Comparison of ENCODE assay signal across 8 cellular contexts in the genomic region with DNA sequence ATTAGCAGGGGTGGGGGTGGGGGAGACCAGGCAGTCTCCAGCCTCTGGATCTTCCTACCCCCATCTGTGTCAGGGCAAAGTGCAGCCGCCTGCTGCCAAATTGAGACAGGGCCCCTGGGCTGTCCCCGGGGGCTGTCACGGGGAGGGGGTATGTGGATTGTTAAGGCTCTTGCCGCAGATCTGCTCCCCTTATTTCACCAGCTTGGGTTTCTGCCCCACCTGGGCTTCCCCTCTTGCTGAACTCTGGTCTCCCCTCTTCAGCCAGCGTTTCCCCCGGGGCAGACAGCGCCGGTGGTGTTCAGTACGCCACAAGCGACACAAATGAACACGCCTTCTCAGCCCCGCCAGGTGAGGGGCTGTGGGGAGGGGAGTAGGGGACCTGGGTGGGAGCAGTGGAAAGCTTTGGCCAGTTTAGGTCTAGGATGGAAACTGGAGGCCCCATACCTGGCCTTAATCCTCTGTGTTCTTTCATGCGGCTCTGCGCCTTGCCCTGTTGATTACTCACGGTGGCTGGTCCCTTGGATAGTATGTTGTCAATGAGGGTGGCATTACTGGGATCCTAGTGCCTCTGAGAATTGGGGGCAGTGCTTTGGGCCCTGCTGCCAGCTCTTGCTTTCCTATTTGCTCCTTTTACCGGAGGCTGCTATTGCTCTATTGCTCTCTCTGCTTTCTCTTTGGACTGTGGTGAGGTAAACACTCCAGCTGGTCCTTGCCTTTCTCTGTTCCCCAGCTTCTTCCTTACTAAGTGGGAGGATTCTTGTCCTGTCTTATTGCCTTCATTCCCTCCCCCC. TPM values are rescaled to one million over a fixed set of nuclear protein-coding genes. Genes with fewer than 3 reads are reported as not detected.
DNase-seq lines count a peak whose midpoint lies in the region; ATAC-seq and TF ChIP-seq lines count a peak whose summit lies in the region.

No MANE protein-coding gene starts in this region.

- peaks cover 46% of the 10 kb centered on the region for H3K4me1 Mint-ChIP-seq in activated CD4-positive, alpha-beta memory T cell treated with anti-CD3 and anti-CD28 coated beads, Interleukin-2, amount 10 ng/mL, durations not matched to agents 7 days and 5 days
- peaks cover 10% of the 10 kb centered on the region for H3K4me1 Mint-ChIP-seq in glutamatergic neuron (ENCODE audit: low read depth, unreplicated experiment)

- POLR2A ChIA-PET in activated CD4-positive, alpha-beta memory T cell treated with anti-CD3 and anti-CD28 coated beads, Interleukin-2, amount 10 ng/mL, durations not matched to agents 7 days and 5 days (lab: Charles Lee), result interaction anchor here (0.8 to 2.2 kb wide), 12 partner anchors 10 to 69 kb away, joined by 3 to 18 read pairs (median 4); a partner anchor contains a TSS

- DNase-seq in NCI-H82 (lab: John Stamatoyannopoulos, UW) (peak; percentile 35), NCI-H82 treated with DMSO at 0.1 percent for 48 hours (lab: John Stamatoyannopoulos, UW; ENCODE audit: unreplicated experiment) (no peak), glutamatergic neuron (peak; percentile 43), spleen (no peak), NCI-H774 (lab: John Stamatoyannopoulos, UW) (no peak)
- DNase-seq in activated CD4-positive, alpha-beta memory T cell treated with anti-CD3 and anti-CD28 coated beads, Interleukin-2, amount 10 ng/mL, durations not matched to agents 7 days and 5 days, result no peak
- no peak for DNase-seq in activated CD4-positive, alpha-beta T cell treated with anti-CD3 and anti-CD28 coated beads for 48 hours

- ATAC-seq in GM19395 (IDR thresholded peaks at IDR 0.05; ENCODE audit: unreplicated experiment), result no peak

- intact Hi-C loops in spleen (cut with DNase I; ENCODE audit: low total_unique reads), result loop anchor here (10.0 kb wide), 1 partner anchor 131 kb away; a partner anchor contains a TSS

- no peak for TF ChIP-seq CTCF in glutamatergic neuron (IDR thresholded peaks at IDR 0.05; ENCODE audit: partially characterized antibody, unreplicated experiment)
- no peak for TF ChIP-seq CTCF in spleen (IDR thresholded peaks at IDR 0.05 in 8 of 11, conservative IDR thresholded peaks at IDR 0.05 in 3 of 11)

- H3K27me3 Mint-ChIP-seq in activated CD4-positive, alpha-beta memory T cell treated with anti-CD3 and anti-CD28 coated beads, Interleukin-2, amount 10 ng/mL, durations not matched to agents 7 days and 5 days, result no peaks in the 10 kb centered on the region
- H3K27me3 Mint-ChIP-seq in glutamatergic neuron (ENCODE audit: unreplicated experiment), result peaks cover 2% of the 10 kb centered on the region

- H3K4me3 ChIP-seq in spleen, result peak overlapping the region; percentile 62 to 91 (median 72)

- peak overlapping the region; percentile 90 for H3K27ac Mint-ChIP-seq in activated CD4-positive, alpha-beta memory T cell treated with anti-CD3 and anti-CD28 coated beads, Interleukin-2, amount 10 ng/mL, durations not matched to agents 7 days and 5 days
- peak overlapping the region; percentile 89 for H3K27ac Mint-ChIP-seq in glutamatergic neuron (ENCODE audit: unreplicated experiment)

- 27 to 64% (median 44%) methylated on average over 15 to 16 of the region's 16 CpGs for WGBS in spleen, 5 donors

- H3K27me3 ChIP-seq in spleen (replicated peaks in 1 of 7), result no peaks in the 10 kb centered on the region

- H3K36me3 Mint-ChIP-seq in activated CD4-positive, alpha-beta memory T cell treated with anti-CD3 and anti-CD28 coated beads, Interleukin-2, amount 10 ng/mL, durations not matched to agents 7 days and 5 days (ENCODE audit: low read depth), result peaks cover 43% of the 10 kb centered on the region
- no peaks in the 10 kb centered on the region for H3K36me3 Mint-ChIP-seq in glutamatergic neuron (ENCODE audit: unreplicated experiment)

- H3K27ac ChIP-seq in spleen, result peak overlapping the region; percentile 79 to 99 (median 95)

- no peaks in the 10 kb centered on the region for H3K9me3 ChIP-seq in spleen

- peaks cover 0 to 54% (median 33%) of the 10 kb centered on the region in 6 donors for H3K36me3 ChIP-seq in spleen

- H3K9me3 Mint-ChIP-seq in activated CD4-positive, alpha-beta memory T cell treated with anti-CD3 and anti-CD28 coated beads, Interleukin-2, amount 10 ng/mL, durations not matched to agents 7 days and 5 days, result no peaks in the 10 kb centered on the region
- H3K9me3 Mint-ChIP-seq in glutamatergic neuron (ENCODE audit: unreplicated experiment), result peaks cover 5% of the 10 kb centered on the region

- H3K4me1 ChIP-seq in spleen, result peaks cover 20 to 69% (median 62%) of the 10 kb centered on the region in 6 donors

- CTCF ChIA-PET in activated CD4-positive, alpha-beta memory T cell treated with anti-CD3 and anti-CD28 coated beads, Interleukin-2, amount 10 ng/mL, durations not matched to agents 7 days and 5 days (lab: Charles Lee), result interaction anchor here (0.7 kb wide), 1 partner anchor 66 kb away, joined by 4 read pairs; a partner anchor contains a TSS

- peak overlapping the region; percentile 90 for H3K4me3 Mint-ChIP-seq in activated CD4-positive, alpha-beta memory T cell treated with anti-CD3 and anti-CD28 coated beads, Interleukin-2, amount 10 ng/mL, durations not matched to agents 7 days and 5 days
- H3K4me3 Mint-ChIP-seq in glutamatergic neuron (ENCODE audit: unreplicated experiment), result peak overlapping the region; percentile 88

- no peak for TF ChIP-seq POLR2A in spleen (IDR thresholded peaks at IDR 0.05)

RNA-seq across cellular contexts. Expression of a gene that starts 1.7 kb away (rescaled TPM):
- total RNA-seq in activated CD4-positive, alpha-beta memory T cell treated with anti-CD3 and anti-CD28 coated beads, Interleukin-2, amount 10 ng/mL, durations not matched to agents 7 days and 5 days, result 100 to 1,000 TPM; 259 to 266 TPM
- total RNA-seq in glutamatergic neuron (ENCODE audit: unreplicated experiment) (346 TPM), spleen (100 to 1,000 TPM; 191 to 294 (median 247) TPM)
- polyA plus RNA-seq in spleen, result 100 to 1,000 TPM in 1 of 3 donors, 10 to 100 TPM in 2; 83.4 to 136 (median 84.2) TPM

RNA-seq across cellular contexts. Expression of a gene that starts 17.0 kb away (rescaled TPM):
- 100 to 1,000 TPM; 177 TPM for total RNA-seq in activated CD4-positive, alpha-beta memory T cell treated with anti-CD3 and anti-CD28 coated beads, Interleukin-2, amount 10 ng/mL, durations not matched to agents 7 days and 5 days
- total RNA-seq in glutamatergic neuron (ENCODE audit: unreplicated experiment) (338 TPM), spleen (100 to 1,000 TPM; 130 to 191 (median 142) TPM)
- 10 to 100 TPM; 53.8 to 94.7 (median 62.4) TPM for polyA plus RNA-seq in spleen

RNA-seq across cellular contexts. Expression of a gene that starts 21.3 kb away (rescaled TPM):
- 1 to 10 TPM; 6.5 to 8.7 TPM for total RNA-seq in activated CD4-positive, alpha-beta memory T cell treated with anti-CD3 and anti-CD28 coated beads, Interleukin-2, amount 10 ng/mL, durations not matched to agents 7 days and 5 days
- total RNA-seq in glutamatergic neuron (ENCODE audit: unreplicated experiment), result 51.4 TPM
- total RNA-seq in spleen, result 10 to 100 TPM; 12.9 to 24.6 (median 15.6) TPM
- polyA plus RNA-seq in spleen, result 10 to 100 TPM in 1 of 3 donors, 1 to 10 TPM in 2; 6.5 to 12.4 (median 6.8) TPM

RNA-seq across cellular contexts. Expression of a gene that starts 40.2 kb away (rescaled TPM):
- total RNA-seq in activated CD4-positive, alpha-beta memory T cell treated with anti-CD3 and anti-CD28 coated beads, Interleukin-2, amount 10 ng/mL, durations not matched to agents 7 days and 5 days, result not detected
- total RNA-seq in glutamatergic neuron (ENCODE audit: unreplicated experiment) (1.6 TPM), spleen (not detected)
- not detected for polyA plus RNA-seq in spleen

RNA-seq across cellular contexts. Expression of a gene that starts 45.3 kb away (rescaled TPM):
- total RNA-seq in activated CD4-positive, alpha-beta memory T cell treated with anti-CD3 and anti-CD28 coated beads, Interleukin-2, amount 10 ng/mL, durations not matched to agents 7 days and 5 days, result 1 to 10 TPM; 3.6 to 4.9 TPM
- total RNA-seq in glutamatergic neuron (ENCODE audit: unreplicated experiment) (17.8 TPM), spleen (1 to 10 TPM; 2.8 to 6.4 (median 3.8) TPM)
- 1 to 10 TPM; 1.6 to 4.2 (median 2.1) TPM for polyA plus RNA-seq in spleen

Comparison
In these comparisons a context has a peak if more than half of its experiments do, and no peak if none do; other contexts are left out.
1. DNase-seq: peak in NCI-H82 (single experiment) and glutamatergic neuron (single experiment); none in NCI-H82 treated with DMSO at 0.1 percent for 48 hours (single experiment), activated CD4-positive, alpha-beta memory T cell treated with anti-CD3 and anti-CD28 coated beads, Interleukin-2, amount 10 ng/mL, durations not matched to agents 7 days and 5 days (single experiment), spleen (single experiment), NCI-H774 (single experiment) and activated CD4-positive, alpha-beta T cell treated with anti-CD3 and anti-CD28 coated beads for 48 hours (single experiment).